9 cellular contexts compared by ENCODE assay signal in genomic region chr10:26468691-26469090, GRCh38. TPM values are rescaled to one million over a fixed set of nuclear protein-coding genes. Genes with fewer than 3 reads are reported as not detected.
DNase-seq lines count a peak whose midpoint lies in the region; ATAC-seq and TF ChIP-seq lines count a peak whose summit lies in the region.
"Had no signal": no experiment of that assay in that cellular context is flagged by ENCODE, and none has a peak within 500 bp of the region (broad histone marks: within the 10 kb centered on the region; RNA-seq: fewer than 3 reads in every experiment).

No MANE protein-coding gene starts in this region.

- H3K4me3 Mint-ChIP-seq in effector memory CD8-positive, alpha-beta T cell = peak overlapping the region; percentile 73 to 77
- no peak overlapping the region for H3K4me3 Mint-ChIP-seq in type B pancreatic cell

- peak overlapping the region; percentile 39 to 54 for H3K27ac Mint-ChIP-seq in effector memory CD8-positive, alpha-beta T cell
- no peak overlapping the region for H3K27ac Mint-ChIP-seq in type B pancreatic cell

- no peaks in the 10 kb centered on the region for H3K27me3 ChIP-seq in DND-41 (ENCODE audit: insufficient read depth, low read length, poor library complexity)

- DNase-seq in DND-41 (peak; percentile 84), NCI-H2171 (lab: John Stamatoyannopoulos, UW) (no peak), NOMO-1 treated with dmso at 0.1 percent for 144 hours (lab: John Stamatoyannopoulos, UW; ENCODE audit: unreplicated experiment) (no peak), type B pancreatic cell (ENCODE audit: extremely low spot score, unreplicated experiment) (no peak), DMS 273 (lab: John Stamatoyannopoulos, UW; ENCODE audit: unreplicated experiment) (no peak)
- DNase-seq in effector memory CD8-positive, alpha-beta T cell = peak; percentile 44 to 53 (median 47)
- DNase-seq: NCI-H748 treated with DMSO at 0.1 percent for 48 hours had no signal

- H3K9me3 ChIP-seq in DND-41 (ENCODE audit: insufficient read depth, low read length, severe bottlenecking) = no peaks in the 10 kb centered on the region

- peaks cover 81% of the 10 kb centered on the region for H3K4me1 ChIP-seq in DND-41 (ENCODE audit: insufficient read depth, low read length)

- H3K36me3 Mint-ChIP-seq in effector memory CD8-positive, alpha-beta T cell (ENCODE audit: insufficient read depth) = peaks cover 28% of the 10 kb centered on the region
- no peaks in the 10 kb centered on the region for H3K36me3 Mint-ChIP-seq in type B pancreatic cell

- peaks cover 76 to 87% of the 10 kb centered on the region in 2 donors for H3K4me1 Mint-ChIP-seq in effector memory CD8-positive, alpha-beta T cell (ENCODE audit: low read depth in 2 of 2)
- H3K4me1 Mint-ChIP-seq in type B pancreatic cell (ENCODE audit: unreplicated experiment) = no peaks in the 10 kb centered on the region

- H3K27me3 Mint-ChIP-seq in effector memory CD8-positive, alpha-beta T cell = no peaks in the 10 kb centered on the region
- no peaks in the 10 kb centered on the region for H3K27me3 Mint-ChIP-seq in type B pancreatic cell

- no peaks in the 10 kb centered on the region for H3K9me3 Mint-ChIP-seq in effector memory CD8-positive, alpha-beta T cell
- no peaks in the 10 kb centered on the region for H3K9me3 Mint-ChIP-seq in type B pancreatic cell

- H3K79me2 ChIP-seq in DND-41 (ENCODE audit: insufficient read depth, low read length) = peaks cover 91% of the 10 kb centered on the region

- peak overlapping the region; percentile 58 for H3K4me2 ChIP-seq in DND-41 (ENCODE audit: insufficient read depth, low read length)

- peaks cover 33% of the 10 kb centered on the region for H3K36me3 ChIP-seq in DND-41 (ENCODE audit: insufficient read depth, low read length)

- ATAC-seq in DND-41 (ENCODE audit: insufficient read depth, low read depth) (peak; percentile 95), GM21381 (IDR thresholded peaks at IDR 0.05; ENCODE audit: unreplicated experiment) (peak; percentile 73), HG03571 (IDR thresholded peaks at IDR 0.05; ENCODE audit: unreplicated experiment) (peak; percentile 53)
- peak; percentile 89 for ATAC-seq in effector memory CD8-positive, alpha-beta T cell (replicated peaks)

- peak overlapping the region; percentile 95 for H3K27ac ChIP-seq in DND-41 (ENCODE audit: low read length)

- peak overlapping the region in 1 of 2 experiments; percentile 35; a peak in 2 of 4 replicates for H3K4me3 ChIP-seq in DND-41 (ENCODE audit: low read depth in 1 of 2, low read length in 2 of 2)

- H3K9ac ChIP-seq in DND-41 (ENCODE audit: low read depth, low read length) = peak overlapping the region; percentile 41

- peaks cover 26% of the 10 kb centered on the region; the same call in 1 of the 2 replicates for H4K20me1 ChIP-seq in DND-41 (ENCODE audit: insufficient read depth, low read length)

- H2AFZ ChIP-seq in DND-41 (ENCODE audit: low read depth, low read length) = no peak overlapping the region

- TF ChIP-seq CTCF in DND-41 (IDR thresholded peaks at IDR 0.05; ENCODE audit: borderline replicate concordance, extremely low read depth, low read length, poor library complexity, severe bottlenecking) (peak; percentile 51), type B pancreatic cell (conservative IDR thresholded peaks at IDR 0.05) (no peak)

RNA-seq across cellular contexts. Expression of gene APBB1IP, which starts 30.6 kb away (rescaled TPM):
- 0.12 and 0.48 TPM in 2 replicates for total RNA-seq in type B pancreatic cell (ENCODE audit: low replicate concordance)

Comparison
In these comparisons a context has a peak if more than half of its experiments do, and no peak if none do; other contexts are left out.
1. DNase-seq: peak in DND-41 (single experiment) and effector memory CD8-positive, alpha-beta T cell (3 of 3); none in NCI-H2171 (single experiment), NOMO-1 treated with dmso at 0.1 percent for 144 hours (single experiment), type B pancreatic cell (single experiment) and DMS 273 (single experiment).
2. Peak in every context shown above with its lines, with median percentiles within 50 percentile points of each other: ATAC-seq.